Comparison of ENCODE assay signal across 30 cellular contexts in genomic region chr6:118696262-118696661, GRCh38.
"Had no signal": no experiment of that assay in that cellular context is flagged by ENCODE, and none has a peak within 500 bp of the region (broad histone marks: within the 10 kb centered on the region; RNA-seq: fewer than 3 reads in every experiment).

No MANE protein-coding gene starts in this region.

- H3K4me3 Mint-ChIP-seq: activated CD4-positive, alpha-beta memory T cell treated with anti-CD3 and anti-CD28 coated beads for 36 hours; activated naive CD8-positive, alpha-beta T cell treated with anti-CD3 and anti-CD28 coated beads, Interleukin-2, amount 50 U/mL, for 24 hours; dendritic cell treated with granulocyte-macrophage colony-stimulating factor and Interleukin-4, amounts not matched to agents 40 ng/mL and 50 ng/mL, for 4 days; endodermal cell; natural killer cell; stimulated activated memory B cell treated with anti-CD40 and anti-IgM and Interleukin-4, amounts not matched to agents 10 μg/mL and 1 μg/mL and 100 μg/mL, for 72 hours; T-helper 17 cell had no signal

- H3K9me3 ChIP-seq: breast epithelium, stomach, thyroid gland, upper lobe of left lung, vagina had no signal

- H3K27me3 Mint-ChIP-seq: activated CD4-positive, alpha-beta memory T cell treated with anti-CD3 and anti-CD28 coated beads for 36 hours; activated naive CD8-positive, alpha-beta T cell treated with anti-CD3 and anti-CD28 coated beads, Interleukin-2, amount 50 U/mL, for 24 hours; dendritic cell treated with granulocyte-macrophage colony-stimulating factor and Interleukin-4, amounts not matched to agents 40 ng/mL and 50 ng/mL, for 4 days; stimulated activated memory B cell treated with anti-CD40 and anti-IgM and Interleukin-4, amounts not matched to agents 10 μg/mL and 1 μg/mL and 100 μg/mL, for 72 hours; T-helper 17 cell had no signal

- H3K27ac ChIP-seq: breast epithelium, foreskin keratinocyte, heart right ventricle, stomach, thyroid gland, upper lobe of left lung, vagina, WERI-Rb-1 had no signal

- DNase-seq: activated CD4-positive, alpha-beta memory T cell treated with anti-CD3 and anti-CD28 coated beads for 36 hours; activated CD4-positive, alpha-beta T cell treated with anti-CD3 and anti-CD28 coated beads for 48 hours; activated CD8-positive, alpha-beta memory T cell treated with anti-CD3 and anti-CD28 coated beads, Interleukin-2, amount 50 U/mL, for 4 hours; activated naive CD8-positive, alpha-beta T cell treated with anti-CD3 and anti-CD28 coated beads, Interleukin-2, amount 50 U/mL, for 24 hours; activated T-cell treated with anti-CD3 and anti-CD28 coated beads, Interleukin-2, amount 50 U/mL, for 1 hour; amygdala; central memory CD4-positive, alpha-beta T cell; endodermal cell; foreskin keratinocyte; heart right ventricle; midbrain; natural killer cell; small intestine; stimulated activated CD4-positive, alpha-beta T cell treated with anti-CD3 and anti-CD28 coated beads, Interleukin-4, amount 100 ng/mL, for 4 hours; stimulated activated CD8-positive, alpha-beta memory T cell treated with anti-CD3 and anti-CD28 coated beads, Interleukin-4, amount 100 ng/mL, for 48 hours; stomach; SW 1271; T-helper 17 cell; T1000; thyroid gland; upper lobe of left lung; WERI-Rb-1 had no signal

- H3K27ac Mint-ChIP-seq: activated CD4-positive, alpha-beta memory T cell treated with anti-CD3 and anti-CD28 coated beads for 36 hours; activated naive CD8-positive, alpha-beta T cell treated with anti-CD3 and anti-CD28 coated beads, Interleukin-2, amount 50 U/mL, for 24 hours; activated T-helper 2 cell treated with anti-CD3 and anti-CD28 coated beads, Interferon-gamma antibody, Interleukin-2, Interleukin-4, amounts not matched to agents 10 μg/mL and 5 μg/mL and 100 μg/mL, durations not matched to agents 14 hours and 24 hours and 36 hours; dendritic cell treated with granulocyte-macrophage colony-stimulating factor and Interleukin-4, amounts not matched to agents 40 ng/mL and 50 ng/mL, for 4 days; endodermal cell; stimulated activated memory B cell treated with anti-CD40 and anti-IgM and Interleukin-4, amounts not matched to agents 10 μg/mL and 1 μg/mL and 100 μg/mL, for 72 hours; T-helper 17 cell had no signal

- ATAC-seq: activated CD4-positive, CD25-positive, alpha-beta regulatory T cell treated with anti-CD3 and anti-CD28 coated beads, Interleukin-2, amount 50 U/mL, for 24 hours; activated naive CD8-positive, alpha-beta T cell treated with anti-CD3 and anti-CD28 coated beads, Interleukin-2, amount 50 U/mL, for 24 hours; esophagus mucosa; foreskin keratinocyte; heart right ventricle; natural killer cell; sciatic nerve; stimulated activated memory B cell treated with anti-CD40 and anti-IgM and Interleukin-4, amounts not matched to agents 10 μg/mL and 1 μg/mL and 100 μg/mL, for 72 hours; T-helper 17 cell had no signal

- H3K4me1 Mint-ChIP-seq: endodermal cell had no signal

- H3K9me3 Mint-ChIP-seq: dendritic cell treated with granulocyte-macrophage colony-stimulating factor and Interleukin-4, amounts not matched to agents 40 ng/mL and 50 ng/mL, for 4 days; endodermal cell; natural killer cell had no signal

- H3K27me3 ChIP-seq: breast epithelium, foreskin keratinocyte, heart right ventricle, stomach, thyroid gland, upper lobe of left lung, vagina had no signal
